8 cellular contexts compared by ENCODE assay signal in genomic region chr2:46913471-46914381, GRCh38. TPM values are rescaled to one million over a fixed set of nuclear protein-coding genes. Genes with fewer than 3 reads are reported as not detected.
DNase-seq lines count a peak whose midpoint lies in the region; ATAC-seq and TF ChIP-seq lines count a peak whose summit lies in the region.

No MANE protein-coding gene starts in this region.

- 83 to 85% methylated on average over 8 of the region's 8 CpGs for WGBS in heart right ventricle, 2 donors
- 89% methylated on average over 8 of the region's 8 CpGs for WGBS in hepatocyte (ENCODE audit: low lambda C conversion rate, missing lambda C conversion rate)
- WGBS in suprapubic skin, result 74% methylated on average over 7 of the region's 8 CpGs

- peaks cover 68% of the 10 kb centered on the region for H3K4me1 Mint-ChIP-seq in activated B cell treated with CpG ODN at 0.5 μM for 24 hours

- H3K4me3 Mint-ChIP-seq in activated B cell treated with CpG ODN at 0.5 μM for 24 hours, result peak overlapping the region; percentile 90

- H3K27me3 ChIP-seq in heart right ventricle, result no peaks in the 10 kb centered on the region
- no peaks in the 10 kb centered on the region for H3K27me3 ChIP-seq in hepatocyte
- H3K27me3 ChIP-seq in suprapubic skin, result no peaks in the 10 kb centered on the region

- POLR2A ChIA-PET in activated B cell treated with CpG ODN at 0.5 μM for 24 hours (lab: Charles Lee), result no interaction called here

- H3K9me3 Mint-ChIP-seq in activated B cell treated with CpG ODN at 0.5 μM for 24 hours, result no peaks in the 10 kb centered on the region

- peak overlapping the region in 7 of 10 donors; percentile 81 to 100 (median 97) for H3K4me3 ChIP-seq in heart right ventricle
- H3K4me3 ChIP-seq in hepatocyte, result peak overlapping the region; percentile 94
- H3K4me3 ChIP-seq in suprapubic skin, result peak overlapping the region; percentile 95

- H3K36me3 ChIP-seq in heart right ventricle, result peaks cover 0 to 39% (median 20%) of the 10 kb centered on the region in 9 donors
- H3K36me3 ChIP-seq in hepatocyte (replicated peaks; ENCODE audit: insufficient read depth, low read depth), result no peaks in the 10 kb centered on the region
- peaks cover 22% of the 10 kb centered on the region for H3K36me3 ChIP-seq in suprapubic skin

- H3K79me2 ChIP-seq in hepatocyte, result peaks cover 85% of the 10 kb centered on the region

- H3K36me3 Mint-ChIP-seq in activated B cell treated with CpG ODN at 0.5 μM for 24 hours (ENCODE audit: low read depth), result peaks cover 32% of the 10 kb centered on the region

- ATAC-seq in heart right ventricle (peak in 1 of 8 donors; percentile 4), Right ventricle myocardium inferior (no peak), activated B cell treated with CpG ODN at 0.5 μM for 24 hours (ENCODE audit: low read depth) (no peak), GM18868 (IDR thresholded peaks at IDR 0.05; ENCODE audit: unreplicated experiment) (no peak)

- no peaks in the 10 kb centered on the region for H3K9me2 ChIP-seq in hepatocyte (replicated peaks; ENCODE audit: insufficient read depth)

- peaks cover 45% of the 10 kb centered on the region for H4K20me1 ChIP-seq in hepatocyte (ENCODE audit: insufficient read depth, poor library complexity, severe bottlenecking)

- TF ChIP-seq POLR2A in suprapubic skin (IDR thresholded peaks at IDR 0.05), result no peak

- H3K9me3 ChIP-seq in heart right ventricle, result no peaks in the 10 kb centered on the region
- H3K9me3 ChIP-seq in hepatocyte (ENCODE audit: low read depth), result no peaks in the 10 kb centered on the region
- no peaks in the 10 kb centered on the region for H3K9me3 ChIP-seq in suprapubic skin

- CTCF ChIA-PET in activated B cell treated with CpG ODN at 0.5 μM for 24 hours (lab: Charles Lee), result no interaction called here

- H3K4me1 ChIP-seq in heart right ventricle (peaks cover 10 to 63% (median 46%) of the 10 kb centered on the region in 9 donors), hepatocyte (ENCODE audit: insufficient read depth) (peaks cover 21% of the 10 kb centered on the region), suprapubic skin (peaks cover 35% of the 10 kb centered on the region)

- peak overlapping the region; percentile 2 for H3K27ac Mint-ChIP-seq in activated B cell treated with CpG ODN at 0.5 μM for 24 hours

- TF ChIP-seq EP300 in suprapubic skin (IDR thresholded peaks at IDR 0.05), result no peak

- intact Hi-C loops in heart right ventricle (cut with DNase I), result no loop called here
- intact Hi-C loops in Right ventricle myocardium inferior (cut with DNase I), result loop anchor here (10.0 kb wide), 1 partner anchor 151 kb away; no protein-coding TSS in a partner anchor
- intact Hi-C loops in activated B cell treated with CpG ODN at 0.5 μM for 24 hours (cut with micrococcal nuclease), result no loop called here

- DNase-seq in heart right ventricle, result peak in 1 of 2 donors; percentile 21
- no peak for DNase-seq in Right ventricle myocardium inferior (ENCODE audit: missing footprints)
- no peak for DNase-seq in activated B cell treated with CpG ODN at 0.5 μM for 24 hours
- DNase-seq in hepatocyte (ENCODE audit: low spot score), result peak; percentile 35
- no peak for DNase-seq in suprapubic skin (ENCODE audit: low spot score in 2 of 2)
- no peak for DNase-seq in NK-92 treated with Interleukin-12 subunit alpha and Interleukin-12 subunit beta, amount 100 ng/mL, for 24 hours (lab: John Stamatoyannopoulos, UW)
- DNase-seq in NCI-H146 treated with DMSO at 0.1 percent for 48 hours (lab: John Stamatoyannopoulos, UW; ENCODE audit: unreplicated experiment), result no peak

- H3K27ac ChIP-seq in heart right ventricle (peak overlapping the region in 7 of 10 donors; percentile 89 to 99 (median 96)), hepatocyte (peak overlapping the region; percentile 98), suprapubic skin (peak overlapping the region; percentile 25)

- peak overlapping the region; percentile 77 for H3K4me2 ChIP-seq in hepatocyte

- no peaks in the 10 kb centered on the region for H3K27me3 Mint-ChIP-seq in activated B cell treated with CpG ODN at 0.5 μM for 24 hours

- TF ChIP-seq CTCF in heart right ventricle (IDR thresholded peaks at IDR 0.05) (no peak), activated B cell treated with CpG ODN at 0.5 μM for 24 hours (IDR thresholded peaks at IDR 0.05) (no peak), hepatocyte (IDR thresholded peaks at IDR 0.05; ENCODE audit: poor library complexity) (no peak), suprapubic skin (IDR thresholded peaks at IDR 0.05) (no peak)

- no peak overlapping the region for H2AFZ ChIP-seq in hepatocyte

RNA-seq across cellular contexts. Expression of gene MCFD2, which starts 1.9 kb away (rescaled TPM):
- 10 to 100 TPM; 47.8 to 88.4 (median 54.0) TPM for total RNA-seq in heart right ventricle
- polyA plus RNA-seq in heart right ventricle, result 10 to 100 TPM; 13.2 to 53.4 TPM
- total RNA-seq in Right ventricle myocardium inferior, result 66.1 TPM
- 48.0 and 50.7 TPM in 2 replicates for total RNA-seq in activated B cell treated with CpG ODN at 0.5 μM for 24 hours
- total RNA-seq in hepatocyte, result 196 and 203 TPM in 2 replicates
- 144 and 161 TPM in 2 replicates for polyA plus RNA-seq in hepatocyte
- total RNA-seq in suprapubic skin, result 10 to 100 TPM; 40.5 to 42.4 (median 41.6) TPM

RNA-seq across cellular contexts. Expression of gene TTC7A, which starts 27.3 kb away (rescaled TPM):
- total RNA-seq in heart right ventricle (10 to 100 TPM in 2 of 10 donors, 1 to 10 TPM in 8; 4.8 to 11.4 (median 6.7) TPM), Right ventricle myocardium inferior (9.8 TPM), activated B cell treated with CpG ODN at 0.5 μM for 24 hours (117 and 127 TPM in 2 replicates), hepatocyte (13.7 and 14.7 TPM in 2 replicates), suprapubic skin (10 to 100 TPM; 44.1 to 65.1 (median 48.3) TPM)
- polyA plus RNA-seq in heart right ventricle (10 to 100 TPM in 1 of 2 donors, 1 to 10 TPM in 1; 6.0 to 11.0 TPM), hepatocyte (20.4 and 24.2 TPM in 2 replicates)

Comparison
In these comparisons a context has a peak if more than half of its experiments do, and no peak if none do; other contexts are left out.
1. H3K27ac ChIP-seq: peak in every context shown above with its lines; median percentile 98 in hepatocyte; 96 in heart right ventricle; 25 in suprapubic skin.